In the genomic region with DNA sequence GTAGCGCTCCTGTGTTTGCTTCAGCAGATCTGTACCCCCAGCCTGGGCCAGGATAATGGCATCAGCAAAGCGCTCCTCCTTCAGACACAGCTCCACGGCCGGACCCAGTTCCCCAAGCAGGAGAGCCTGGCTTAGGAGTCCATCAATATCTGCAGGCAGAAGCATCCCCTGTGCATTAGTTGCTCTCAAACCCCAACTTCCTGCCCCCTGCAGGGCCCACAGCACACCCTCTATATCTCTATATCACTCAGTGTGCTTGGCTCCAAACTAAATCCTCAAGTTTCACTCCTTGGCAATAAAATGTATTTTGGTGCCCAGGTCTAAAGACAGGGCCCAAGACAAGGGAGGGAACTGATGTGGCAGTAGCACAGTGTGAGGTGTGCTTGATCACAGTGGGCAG, we compare ENCODE assay signal across 16 cellular contexts. TPM values are rescaled to one million over a fixed set of nuclear protein-coding genes. Genes with fewer than 3 reads are reported as not detected.
DNase-seq lines count a peak whose midpoint lies in the region; ATAC-seq and TF ChIP-seq lines count a peak whose summit lies in the region.
"Had no signal": no experiment of that assay in that cellular context is flagged by ENCODE, and none has a peak within 500 bp of the region (broad histone marks: within the 10 kb centered on the region; RNA-seq: fewer than 3 reads in every experiment).

No MANE protein-coding gene starts in this region.

- H3K4me2 ChIP-seq in DND-41 (ENCODE audit: insufficient read depth, low read length) = no peak overlapping the region
- H3K4me2 ChIP-seq: BLaER1 treated with 17β-estradiol and CSF1 and Interleukin-3, amounts not matched to agents 10 nM and 100 nM had no signal

- intact Hi-C loops in activated CD4-positive, alpha-beta T cell treated with anti-CD3 and anti-CD28 coated beads, Interleukin-2, amount 10 ng/mL, durations not matched to agents 24 days and 14 days (cut with micrococcal nuclease) = loop anchor here (1.0 kb wide), 1 partner anchor 10 kb away; no protein-coding TSS in a partner anchor
- intact Hi-C loops in activated T-helper 1 cell treated with anti-CD3 and anti-CD28 coated beads, Interleukin-12 subunit alpha, Interleukin-12 subunit beta, Interleukin-2, Interleukin-4 antibody, amounts not matched to agents 30 ng/mL and 10 ng/mL and 1 ng/mL, durations not matched to agents 14 hours and 24 hours and 36 hours (cut with micrococcal nuclease) = loop anchor here (1.0 kb wide), 1 partner anchor 10 kb away; no protein-coding TSS in a partner anchor

- H3K4me3 ChIP-seq in DND-41 (ENCODE audit: low read depth in 1 of 2, low read length in 2 of 2) = no peak overlapping the region
- H3K4me3 ChIP-seq: BLaER1 treated with 17β-estradiol and CSF1 and Interleukin-3, amounts not matched to agents 10 nM and 100 nM; GM23248 had no signal

- H3K36me3 ChIP-seq in DND-41 (ENCODE audit: insufficient read depth, low read length) = peaks cover 92% of the 10 kb centered on the region

- no peak overlapping the region for H2AFZ ChIP-seq in DND-41 (ENCODE audit: low read depth, low read length)
- H2AFZ ChIP-seq: GM23248 had no signal

- H3K27ac Mint-ChIP-seq in activated CD4-positive, alpha-beta T cell treated with anti-CD3 and anti-CD28 coated beads, Interleukin-2, amount 10 ng/mL, durations not matched to agents 24 days and 14 days = peak overlapping the region; percentile 75
- peak overlapping the region; percentile 79 for H3K27ac Mint-ChIP-seq in activated CD8-positive, alpha-beta memory T cell treated with anti-CD3 and anti-CD28 coated beads, Interleukin-2, amount 10 ng/mL, durations not matched to agents 7 days and 5 days
- peak overlapping the region; percentile 64 for H3K27ac Mint-ChIP-seq in activated T-helper 1 cell treated with anti-CD3 and anti-CD28 coated beads, Interleukin-12 subunit alpha, Interleukin-12 subunit beta, Interleukin-2, Interleukin-4 antibody, amounts not matched to agents 30 ng/mL and 10 ng/mL and 1 ng/mL, durations not matched to agents 14 hours and 24 hours and 36 hours

- peaks cover 85% of the 10 kb centered on the region for H3K36me3 Mint-ChIP-seq in activated CD4-positive, alpha-beta T cell treated with anti-CD3 and anti-CD28 coated beads, Interleukin-2, amount 10 ng/mL, durations not matched to agents 24 days and 14 days (ENCODE audit: low read depth)
- peaks cover 73% of the 10 kb centered on the region for H3K36me3 Mint-ChIP-seq in activated CD8-positive, alpha-beta memory T cell treated with anti-CD3 and anti-CD28 coated beads, Interleukin-2, amount 10 ng/mL, durations not matched to agents 7 days and 5 days
- H3K36me3 Mint-ChIP-seq in activated T-helper 1 cell treated with anti-CD3 and anti-CD28 coated beads, Interleukin-12 subunit alpha, Interleukin-12 subunit beta, Interleukin-2, Interleukin-4 antibody, amounts not matched to agents 30 ng/mL and 10 ng/mL and 1 ng/mL, durations not matched to agents 14 hours and 24 hours and 36 hours (ENCODE audit: low read depth) = peaks cover 70% of the 10 kb centered on the region

- H3K4me3 Mint-ChIP-seq in activated CD4-positive, alpha-beta T cell treated with anti-CD3 and anti-CD28 coated beads, Interleukin-2, amount 10 ng/mL, durations not matched to agents 24 days and 14 days = peak overlapping the region; percentile 44
- H3K4me3 Mint-ChIP-seq in activated CD8-positive, alpha-beta memory T cell treated with anti-CD3 and anti-CD28 coated beads, Interleukin-2, amount 10 ng/mL, durations not matched to agents 7 days and 5 days = no peak overlapping the region
- H3K4me3 Mint-ChIP-seq in activated T-helper 1 cell treated with anti-CD3 and anti-CD28 coated beads, Interleukin-12 subunit alpha, Interleukin-12 subunit beta, Interleukin-2, Interleukin-4 antibody, amounts not matched to agents 30 ng/mL and 10 ng/mL and 1 ng/mL, durations not matched to agents 14 hours and 24 hours and 36 hours = peak overlapping the region; percentile 19
- H3K4me3 Mint-ChIP-seq: CD4-positive, CD25-positive, alpha-beta regulatory T cell had no signal

- no peaks in the 10 kb centered on the region for H3K79me2 ChIP-seq in DND-41 (ENCODE audit: insufficient read depth, low read length)

- no peaks in the 10 kb centered on the region for H3K27me3 ChIP-seq in DND-41 (ENCODE audit: insufficient read depth, low read length, poor library complexity)
- H3K27me3 ChIP-seq: BLaER1 treated with 17β-estradiol and CSF1 and Interleukin-3, amounts not matched to agents 10 nM and 100 nM had no signal

- CTCF ChIA-PET in activated CD8-positive, alpha-beta memory T cell treated with anti-CD3 and anti-CD28 coated beads, Interleukin-2, amount 10 ng/mL, durations not matched to agents 7 days and 5 days (lab: Charles Lee) = interaction anchor here (0.9 to 13.1 kb wide), 6 partner anchors 13 to 154 kb away, joined by 3 to 179 read pairs (median 19); partner anchors contain the start of gene SEC31B

- no peak overlapping the region for H3K9ac ChIP-seq in DND-41 (ENCODE audit: low read depth, low read length)
- H3K9ac ChIP-seq: BLaER1 treated with 17β-estradiol and CSF1 and Interleukin-3, amounts not matched to agents 10 nM and 100 nM; GM23248 had no signal

- H3K4me1 ChIP-seq in DND-41 (ENCODE audit: insufficient read depth, low read length) = no peaks in the 10 kb centered on the region

- H4K20me1 ChIP-seq in DND-41 (ENCODE audit: insufficient read depth, low read length) = no peaks in the 10 kb centered on the region

- ATAC-seq in activated CD8-positive, alpha-beta memory T cell treated with anti-CD3 and anti-CD28 coated beads, Interleukin-2, amount 10 ng/mL, durations not matched to agents 7 days and 5 days = peak; percentile 79
- peak; percentile 71 for ATAC-seq in DND-41 (ENCODE audit: insufficient read depth, low read depth)
- ATAC-seq: HCT116 had no signal

- no peak for DNase-seq in activated CD4-positive, alpha-beta T cell treated with anti-CD3 and anti-CD28 coated beads, Interleukin-2, amount 10 ng/mL, durations not matched to agents 24 days and 14 days
- DNase-seq in activated CD4-positive, alpha-beta T cell treated with anti-CD3 and anti-CD28 coated beads for 48 hours = no peak
- peak; percentile 52 for DNase-seq in activated CD8-positive, alpha-beta memory T cell treated with anti-CD3 and anti-CD28 coated beads, Interleukin-2, amount 10 ng/mL, durations not matched to agents 7 days and 5 days
- DNase-seq in activated CD8-positive, alpha-beta memory T cell treated with anti-CD3 and anti-CD28 coated beads, Interleukin-2, amount 50 U/mL, for 4 hours = no peak
- DNase-seq in DND-41 (no peak), UCSD-AML1 (lab: John Stamatoyannopoulos, UW; ENCODE audit: unreplicated experiment) (no peak), D341Med (ENCODE audit: low spot score) (no peak)
- no peak for DNase-seq in activated T-helper 1 cell treated with anti-CD3 and anti-CD28 coated beads, Interleukin-12 subunit alpha, Interleukin-12 subunit beta, Interleukin-2, Interleukin-4 antibody, amounts not matched to agents 30 ng/mL and 10 ng/mL and 1 ng/mL, durations not matched to agents 14 hours and 24 hours and 36 hours (ENCODE audit: low spot score)
- DNase-seq: 8988T; Calu3; CD4-positive, CD25-positive, alpha-beta regulatory T cell; DMS79; EL; GM23248 had no signal

- H3K4me1 Mint-ChIP-seq in activated CD4-positive, alpha-beta T cell treated with anti-CD3 and anti-CD28 coated beads, Interleukin-2, amount 10 ng/mL, durations not matched to agents 24 days and 14 days = peaks cover 77% of the 10 kb centered on the region
- peaks cover 68% of the 10 kb centered on the region for H3K4me1 Mint-ChIP-seq in activated CD8-positive, alpha-beta memory T cell treated with anti-CD3 and anti-CD28 coated beads, Interleukin-2, amount 10 ng/mL, durations not matched to agents 7 days and 5 days
- peaks cover 85% of the 10 kb centered on the region for H3K4me1 Mint-ChIP-seq in activated T-helper 1 cell treated with anti-CD3 and anti-CD28 coated beads, Interleukin-12 subunit alpha, Interleukin-12 subunit beta, Interleukin-2, Interleukin-4 antibody, amounts not matched to agents 30 ng/mL and 10 ng/mL and 1 ng/mL, durations not matched to agents 14 hours and 24 hours and 36 hours (ENCODE audit: low read depth)

- H3K27me3 Mint-ChIP-seq in activated CD4-positive, alpha-beta T cell treated with anti-CD3 and anti-CD28 coated beads, Interleukin-2, amount 10 ng/mL, durations not matched to agents 24 days and 14 days = no peaks in the 10 kb centered on the region
- no peaks in the 10 kb centered on the region for H3K27me3 Mint-ChIP-seq in activated CD8-positive, alpha-beta memory T cell treated with anti-CD3 and anti-CD28 coated beads, Interleukin-2, amount 10 ng/mL, durations not matched to agents 7 days and 5 days
- H3K27me3 Mint-ChIP-seq in activated T-helper 1 cell treated with anti-CD3 and anti-CD28 coated beads, Interleukin-12 subunit alpha, Interleukin-12 subunit beta, Interleukin-2, Interleukin-4 antibody, amounts not matched to agents 30 ng/mL and 10 ng/mL and 1 ng/mL, durations not matched to agents 14 hours and 24 hours and 36 hours (ENCODE audit: insufficient read depth) = no peaks in the 10 kb centered on the region
- H3K27me3 Mint-ChIP-seq: CD4-positive, CD25-positive, alpha-beta regulatory T cell had no signal

- peak; percentile 3 for TF ChIP-seq CTCF in DND-41 (IDR thresholded peaks at IDR 0.05; ENCODE audit: borderline replicate concordance, extremely low read depth, low read length, poor library complexity, severe bottlenecking)

- no peaks in the 10 kb centered on the region for H3K9me3 ChIP-seq in DND-41 (ENCODE audit: insufficient read depth, low read length, severe bottlenecking)
- H3K9me3 ChIP-seq: BLaER1 treated with 17β-estradiol and CSF1 and Interleukin-3, amounts not matched to agents 10 nM and 100 nM had no signal

- peak overlapping the region; percentile 12; the same call in 1 of the 2 replicates for H3K27ac ChIP-seq in DND-41 (ENCODE audit: low read length)
- H3K27ac ChIP-seq: BLaER1 treated with 17β-estradiol and CSF1 and Interleukin-3, amounts not matched to agents 10 nM and 100 nM; GM23248 had no signal

- H3K9me3 Mint-ChIP-seq in activated CD4-positive, alpha-beta T cell treated with anti-CD3 and anti-CD28 coated beads, Interleukin-2, amount 10 ng/mL, durations not matched to agents 24 days and 14 days = no peaks in the 10 kb centered on the region
- H3K9me3 Mint-ChIP-seq in activated CD8-positive, alpha-beta memory T cell treated with anti-CD3 and anti-CD28 coated beads, Interleukin-2, amount 10 ng/mL, durations not matched to agents 7 days and 5 days (ENCODE audit: low read depth) = no peaks in the 10 kb centered on the region
- H3K9me3 Mint-ChIP-seq in activated T-helper 1 cell treated with anti-CD3 and anti-CD28 coated beads, Interleukin-12 subunit alpha, Interleukin-12 subunit beta, Interleukin-2, Interleukin-4 antibody, amounts not matched to agents 30 ng/mL and 10 ng/mL and 1 ng/mL, durations not matched to agents 14 hours and 24 hours and 36 hours = no peaks in the 10 kb centered on the region
- H3K9me3 Mint-ChIP-seq: CD4-positive, CD25-positive, alpha-beta regulatory T cell had no signal

RNA-seq across cellular contexts. Expression of gene SEC31B, which starts 21.6 kb away (rescaled TPM):
- 54.2 and 57.0 TPM in 2 replicates for total RNA-seq in activated CD4-positive, alpha-beta T cell treated with anti-CD3 and anti-CD28 coated beads, Interleukin-2, amount 10 ng/mL, durations not matched to agents 24 days and 14 days
- 100 to 1,000 TPM in 1 of 2 experiments, 10 to 100 TPM in 1; 42.9 to 120 TPM for total RNA-seq in activated CD8-positive, alpha-beta memory T cell treated with anti-CD3 and anti-CD28 coated beads, Interleukin-2, amount 10 ng/mL, durations not matched to agents 7 days and 5 days
- total RNA-seq in activated T-helper 1 cell treated with anti-CD3 and anti-CD28 coated beads, Interleukin-12 subunit alpha, Interleukin-12 subunit beta, Interleukin-2, Interleukin-4 antibody, amounts not matched to agents 30 ng/mL and 10 ng/mL and 1 ng/mL, durations not matched to agents 14 hours and 24 hours and 36 hours = 42.3 and 50.5 TPM in 2 replicates

RNA-seq across cellular contexts. Expression of gene NDUFB8, which starts 31.6 kb away (rescaled TPM):
- 323 TPM in 2 replicates for total RNA-seq in activated CD4-positive, alpha-beta T cell treated with anti-CD3 and anti-CD28 coated beads, Interleukin-2, amount 10 ng/mL, durations not matched to agents 24 days and 14 days
- 100 to 1,000 TPM; 268 to 300 TPM for total RNA-seq in activated CD8-positive, alpha-beta memory T cell treated with anti-CD3 and anti-CD28 coated beads, Interleukin-2, amount 10 ng/mL, durations not matched to agents 7 days and 5 days
- 292 and 304 TPM in 2 replicates for total RNA-seq in activated T-helper 1 cell treated with anti-CD3 and anti-CD28 coated beads, Interleukin-12 subunit alpha, Interleukin-12 subunit beta, Interleukin-2, Interleukin-4 antibody, amounts not matched to agents 30 ng/mL and 10 ng/mL and 1 ng/mL, durations not matched to agents 14 hours and 24 hours and 36 hours

RNA-seq across cellular contexts. Expression of gene WNT8B, which starts 35.2 kb away (rescaled TPM):
- total RNA-seq in activated CD4-positive, alpha-beta T cell treated with anti-CD3 and anti-CD28 coated beads, Interleukin-2, amount 10 ng/mL, durations not matched to agents 24 days and 14 days = 0.16 and 0.43 TPM in 2 replicates
- under 1 TPM in 1 of 2 experiments, not detected in 1; 0.41 TPM for total RNA-seq in activated CD8-positive, alpha-beta memory T cell treated with anti-CD3 and anti-CD28 coated beads, Interleukin-2, amount 10 ng/mL, durations not matched to agents 7 days and 5 days
- total RNA-seq in activated T-helper 1 cell treated with anti-CD3 and anti-CD28 coated beads, Interleukin-12 subunit alpha, Interleukin-12 subunit beta, Interleukin-2, Interleukin-4 antibody, amounts not matched to agents 30 ng/mL and 10 ng/mL and 1 ng/mL, durations not matched to agents 14 hours and 24 hours and 36 hours = 0.10 and 0.24 TPM in 2 replicates
- total RNA-seq: Calu3; CD4-positive, CD25-positive, alpha-beta regulatory T cell; GM23248 had no signal

RNA-seq across cellular contexts. Expression of gene HIF1AN, which starts 37.7 kb away (rescaled TPM):
- total RNA-seq in activated CD4-positive, alpha-beta T cell treated with anti-CD3 and anti-CD28 coated beads, Interleukin-2, amount 10 ng/mL, durations not matched to agents 24 days and 14 days = 47.4 and 51.3 TPM in 2 replicates
- 10 to 100 TPM; 49.2 to 53.6 TPM for total RNA-seq in activated CD8-positive, alpha-beta memory T cell treated with anti-CD3 and anti-CD28 coated beads, Interleukin-2, amount 10 ng/mL, durations not matched to agents 7 days and 5 days
- 46.5 and 54.1 TPM in 2 replicates for total RNA-seq in activated T-helper 1 cell treated with anti-CD3 and anti-CD28 coated beads, Interleukin-12 subunit alpha, Interleukin-12 subunit beta, Interleukin-2, Interleukin-4 antibody, amounts not matched to agents 30 ng/mL and 10 ng/mL and 1 ng/mL, durations not matched to agents 14 hours and 24 hours and 36 hours
